In genomic region chr1:172359531-172359991, GRCh38 we compare ENCODE assay signal across 8 cellular contexts.
A peak's percentile ranks its signal among the peaks of the same experiment; 100 is the strongest.
DNase-seq lines count a peak whose midpoint lies in the region; ATAC-seq and TF ChIP-seq lines count a peak whose summit lies in the region.

No MANE protein-coding gene starts in this region.

- H3K27ac ChIP-seq in PC-9: peak overlapping the region; percentile 72
- H3K27ac ChIP-seq in epithelial cell of prostate: peak overlapping the region; percentile 92
- no peak overlapping the region for H3K27ac ChIP-seq in neural progenitor cell

- H3K4me1 Mint-ChIP-seq in stimulated activated effector memory CD8-positive, alpha-beta T cell treated with anti-CD3 and anti-CD28 coated beads, Interleukin-12 subunit alpha, Interleukin-12 subunit beta, amount 100 ng/mL, for 72 hours: peaks cover 47% of the 10 kb centered on the region
- H3K4me1 Mint-ChIP-seq in neural progenitor cell: peaks cover 45% of the 10 kb centered on the region

- H2AFZ ChIP-seq in PC-9: no peak overlapping the region
- no peak overlapping the region for H2AFZ ChIP-seq in neural progenitor cell (replicated peaks)

- CTCF ChIA-PET in PC-9 (lab: Charles Lee): interaction anchor here (1.6 kb wide), 1 partner anchor 40 kb away, joined by 4 read pairs; no protein-coding TSS in a partner anchor

- H3K27me3 ChIP-seq in PC-9 (ENCODE audit: insufficient read depth, low read depth) (no peaks in the 10 kb centered on the region), neural progenitor cell (peaks cover 51% of the 10 kb centered on the region)

- TF ChIP-seq CTCF in PC-9 (conservative IDR thresholded peaks at IDR 0.05) (no peak), neural progenitor cell (IDR thresholded peaks at IDR 0.05) (no peak)

- H3K36me3 ChIP-seq in PC-9 (ENCODE audit: low read depth) (no peaks in the 10 kb centered on the region), neural progenitor cell (no peaks in the 10 kb centered on the region)

- intact Hi-C loops in PC-9 (cut with micrococcal nuclease; ENCODE audit: unreplicated experiment): loop anchor here (1.0 to 10.0 kb wide), 3 partner anchors 8 to 275 kb away; no protein-coding TSS in a partner anchor

- H3K4me3 Mint-ChIP-seq in stimulated activated effector memory CD8-positive, alpha-beta T cell treated with anti-CD3 and anti-CD28 coated beads, Interleukin-12 subunit alpha, Interleukin-12 subunit beta, amount 100 ng/mL, for 72 hours: peak overlapping the region; percentile 64
- H3K4me3 Mint-ChIP-seq in neural progenitor cell: no peak overlapping the region

- H4K20me1 ChIP-seq in PC-9 (ENCODE audit: insufficient read depth) (no peaks in the 10 kb centered on the region), neural progenitor cell (ENCODE audit: low read depth) (no peaks in the 10 kb centered on the region)

- H3K9me3 Mint-ChIP-seq in stimulated activated effector memory CD8-positive, alpha-beta T cell treated with anti-CD3 and anti-CD28 coated beads, Interleukin-12 subunit alpha, Interleukin-12 subunit beta, amount 100 ng/mL, for 72 hours: no peaks in the 10 kb centered on the region
- no peaks in the 10 kb centered on the region for H3K9me3 Mint-ChIP-seq in neural progenitor cell

- H3K9ac ChIP-seq in neural progenitor cell: no peak overlapping the region

- H3K27ac Mint-ChIP-seq in stimulated activated effector memory CD8-positive, alpha-beta T cell treated with anti-CD3 and anti-CD28 coated beads, Interleukin-12 subunit alpha, Interleukin-12 subunit beta, amount 100 ng/mL, for 72 hours: peak overlapping the region; percentile 91
- H3K27ac Mint-ChIP-seq in neural progenitor cell: no peak overlapping the region

- no peaks in the 10 kb centered on the region for H3K9me2 ChIP-seq in PC-9 (ENCODE audit: insufficient read depth)

- DNase-seq in HT-29 (ENCODE audit: low spot score) (peak; percentile 80), PC-9 (peak in 1 of 2 experiments; percentile 68), epithelial cell of prostate (ENCODE audit: low read depth, low spot score) (peak; percentile 61), neural progenitor cell (ENCODE audit: low spot score) (no peak), medulla oblongata (ENCODE audit: extremely low spot score) (no peak), amygdala (lab: John Stamatoyannopoulos, UW) (no peak)
- DNase-seq in stimulated activated effector memory CD8-positive, alpha-beta T cell treated with anti-CD3 and anti-CD28 coated beads, Interleukin-12 subunit alpha, Interleukin-12 subunit beta, amount 100 ng/mL, for 72 hours (ENCODE audit: low spot score in 2 of 2): no peak

- H3K27me3 Mint-ChIP-seq in neural progenitor cell (ENCODE audit: insufficient read depth, low read depth): no peaks in the 10 kb centered on the region

- H3F3A ChIP-seq in PC-9 (ENCODE audit: insufficient read depth, low read depth) (peaks cover 17% of the 10 kb centered on the region), neural progenitor cell (ENCODE audit: low read depth) (peaks cover 5% of the 10 kb centered on the region)

- ATAC-seq in stimulated activated effector memory CD8-positive, alpha-beta T cell treated with anti-CD3 and anti-CD28 coated beads, Interleukin-12 subunit alpha, Interleukin-12 subunit beta, amount 100 ng/mL, for 72 hours: no peak
- ATAC-seq in HG03520 (IDR thresholded peaks at IDR 0.05; ENCODE audit: unreplicated experiment): no peak

- H3K4me2 ChIP-seq in PC-9: peak overlapping the region; percentile 52
- H3K4me2 ChIP-seq in neural progenitor cell: no peak overlapping the region

- no peaks in the 10 kb centered on the region for H3K36me3 Mint-ChIP-seq in stimulated activated effector memory CD8-positive, alpha-beta T cell treated with anti-CD3 and anti-CD28 coated beads, Interleukin-12 subunit alpha, Interleukin-12 subunit beta, amount 100 ng/mL, for 72 hours
- no peaks in the 10 kb centered on the region for H3K36me3 Mint-ChIP-seq in neural progenitor cell

- H3K4me1 ChIP-seq in PC-9 (replicated peaks; ENCODE audit: insufficient read depth) (peaks cover 54% of the 10 kb centered on the region), neural progenitor cell (peaks cover 41% of the 10 kb centered on the region)

- H3K4me3 ChIP-seq in PC-9 (0 out of 2 replicates have a peak overlapping the region, but pooled peaks have one; percentile 0), neural progenitor cell (no peak overlapping the region)

- no TSS peak for BruUV-seq in PC-9 (replicated peaks; lab: Mats Ljungman, UMichigan)

- H3K79me2 ChIP-seq in PC-9 (ENCODE audit: low read depth) (no peaks in the 10 kb centered on the region), neural progenitor cell (ENCODE audit: low read depth) (no peaks in the 10 kb centered on the region)

- POLR2A ChIA-PET in PC-9 (lab: Charles Lee; ENCODE audit: unreplicated experiment): interaction anchor here (0.5 to 0.6 kb wide), 2 partner anchors 35 to 1661 kb away, joined by 3 to 6 read pairs; no protein-coding TSS in a partner anchor

- no peaks in the 10 kb centered on the region for H3K9me3 ChIP-seq in PC-9 (ENCODE audit: insufficient read depth, low read depth)
- H3K9me3 ChIP-seq in neural progenitor cell (ENCODE audit: low read depth): no peaks in the 10 kb centered on the region

Comparison
In these comparisons a context has a peak if more than half of its experiments do, and no peak if none do; other contexts are left out.
1. DNase-seq: peak in HT-29 (single experiment) and epithelial cell of prostate (single experiment); none in stimulated activated effector memory CD8-positive, alpha-beta T cell treated with anti-CD3 and anti-CD28 coated beads, Interleukin-12 subunit alpha, Interleukin-12 subunit beta, amount 100 ng/mL, for 72 hours (0 of 2), neural progenitor cell (single experiment), medulla oblongata (single experiment) and amygdala (0 of 56).